In the genomic region with DNA sequence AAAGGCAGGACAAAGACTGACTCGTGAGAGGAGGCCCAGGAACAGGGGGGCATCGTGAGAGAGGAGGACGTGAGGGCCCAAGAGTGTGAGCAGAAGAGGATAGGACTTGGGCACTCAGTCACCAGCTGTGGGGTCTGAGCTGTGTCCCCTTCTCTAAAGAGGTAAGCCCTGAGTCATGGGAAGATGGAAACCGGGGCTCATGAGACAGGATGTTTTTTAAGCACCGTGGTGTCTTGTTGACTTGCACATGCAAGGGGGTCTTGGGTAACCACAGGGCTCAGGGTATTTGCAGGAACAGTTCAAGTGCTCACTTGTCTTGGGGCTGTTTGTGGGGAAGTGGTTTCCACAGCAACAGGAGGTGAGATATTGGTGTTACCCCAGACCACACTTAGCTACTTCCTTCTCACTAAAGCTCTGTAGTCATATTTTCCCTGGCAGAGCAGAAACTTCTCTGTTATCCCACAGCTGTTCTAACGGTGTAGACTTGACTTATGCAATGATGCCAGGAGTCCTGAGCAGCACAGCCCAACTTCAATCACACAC, we compare ENCODE assay signal across 11 cellular contexts. TPM values are rescaled to one million over a fixed set of nuclear protein-coding genes. Genes with fewer than 3 reads are reported as not detected.
DNase-seq lines count a peak whose midpoint lies in the region; ATAC-seq and TF ChIP-seq lines count a peak whose summit lies in the region.
"Not testable (repeated sequence)": the region's sequence is repeated elsewhere in the genome, so short reads cannot be mapped to it uniquely, and the experiment has no call there.
"Had no signal": no experiment of that assay in that cellular context is flagged by ENCODE, and none has a peak within 500 bp of the region (broad histone marks: within the 10 kb centered on the region; RNA-seq: fewer than 3 reads in every experiment).

No MANE protein-coding gene starts in this region.

- H3K4me1 Mint-ChIP-seq in activated CD8-positive, alpha-beta T cell treated with anti-CD3 and anti-CD28 coated beads, Interleukin-2, amount 10 ng/mL, durations not matched to agents 7 days and 5 days (ENCODE audit: low read depth) = peaks cover 47% of the 10 kb centered on the region
- H3K4me1 Mint-ChIP-seq in central memory CD8-positive, alpha-beta T cell = peaks cover 60% of the 10 kb centered on the region
- peaks cover 83 to 88% of the 10 kb centered on the region in 2 donors for H3K4me1 Mint-ChIP-seq in natural killer cell

- peak overlapping the region; percentile 13 to 71 (median 57) for H3K27ac ChIP-seq in stomach

- DNase-seq in GM13976 (ENCODE audit: low spot score) (peak; percentile 55), natural killer cell (peak; percentile 62)
- peak; percentile 87 for DNase-seq in NK-92 treated with Interleukin-12 subunit alpha and Interleukin-12 subunit beta, amount 100 ng/mL, for 24 hours (lab: John Stamatoyannopoulos, UW)
- peak; percentile 82 for DNase-seq in activated CD8-positive, alpha-beta T cell treated with anti-CD3 and anti-CD28 coated beads, Interleukin-2, amount 10 ng/mL, durations not matched to agents 7 days and 5 days
- DNase-seq in central memory CD8-positive, alpha-beta T cell (ENCODE audit: low spot score in 2 of 2) = peak; percentile 37 to 81
- not testable (repeated sequence) for DNase-seq in stomach

- intact Hi-C loops in natural killer cell (cut with micrococcal nuclease) = loop anchor here (1.0 to 10.0 kb wide), 5 partner anchors 8 to 838 kb away; partner anchors contain the start of genes CCL3, CCL4 and SLFN5
- intact Hi-C loops in stomach (cut with DNase I; ENCODE audit: low total_unique reads) = not testable (repeated sequence)

- ATAC-seq in GM21423 (IDR thresholded peaks at IDR 0.05; ENCODE audit: unreplicated experiment) = peak; percentile 67
- peak; percentile 77 for ATAC-seq in HG03175 (IDR thresholded peaks at IDR 0.05; ENCODE audit: unreplicated experiment)
- ATAC-seq in activated CD8-positive, alpha-beta T cell treated with anti-CD3 and anti-CD28 coated beads, Interleukin-2, amount 10 ng/mL, durations not matched to agents 7 days and 5 days = peak; percentile 85
- ATAC-seq in central memory CD8-positive, alpha-beta T cell (replicated peaks; ENCODE audit: extremely low read depth, poor library complexity, severe bottlenecking) = peak; percentile 93
- peak; percentile 69 to 89 (median 85) for ATAC-seq in natural killer cell

- H3K9me3 ChIP-seq in stomach = not testable (repeated sequence)

- H3K4me3 Mint-ChIP-seq in activated CD8-positive, alpha-beta T cell treated with anti-CD3 and anti-CD28 coated beads, Interleukin-2, amount 10 ng/mL, durations not matched to agents 7 days and 5 days = peak overlapping the region; percentile 52
- H3K4me3 Mint-ChIP-seq in central memory CD8-positive, alpha-beta T cell = peak overlapping the region; percentile 77
- peak overlapping the region; percentile 86 for H3K4me3 Mint-ChIP-seq in natural killer cell

- H3K27me3 ChIP-seq in stomach = not testable (repeated sequence)

- TF ChIP-seq EP300 in stomach (IDR thresholded peaks at IDR 0.05) = not testable (repeated sequence)

- TF ChIP-seq CTCF in GM13976 (IDR thresholded peaks at IDR 0.05; ENCODE audit: borderline replicate concordance, control extremely low read depth, extremely low read depth, insufficient read depth, missing control alignments); natural killer cell (IDR thresholded peaks at IDR 0.05); stomach (IDR thresholded peaks at IDR 0.05): not testable (repeated sequence)

- H3K36me3 ChIP-seq in stomach = not testable (repeated sequence)

- not testable (repeated sequence) for H3K4me3 ChIP-seq in stomach

- not testable (repeated sequence) for TF ChIP-seq POLR2A in stomach (IDR thresholded peaks at IDR 0.05)

- not testable (repeated sequence) for H3K4me1 ChIP-seq in stomach

- H3K27ac Mint-ChIP-seq in activated CD8-positive, alpha-beta T cell treated with anti-CD3 and anti-CD28 coated beads, Interleukin-2, amount 10 ng/mL, durations not matched to agents 7 days and 5 days = peak overlapping the region; percentile 86
- H3K27ac Mint-ChIP-seq in central memory CD8-positive, alpha-beta T cell (ENCODE audit: low read depth) = peak overlapping the region; percentile 100
- H3K27ac Mint-ChIP-seq in natural killer cell = peak overlapping the region; percentile 100

- WGBS in stomach, 5 donors = 42 to 57% (median 56%) methylated on average over 6 of the region's 6 CpGs

- peaks cover 12% of the 10 kb centered on the region for H3K27me3 Mint-ChIP-seq in activated CD8-positive, alpha-beta T cell treated with anti-CD3 and anti-CD28 coated beads, Interleukin-2, amount 10 ng/mL, durations not matched to agents 7 days and 5 days (ENCODE audit: low read depth)
- H3K27me3 Mint-ChIP-seq in central memory CD8-positive, alpha-beta T cell; natural killer cell (ENCODE audit: low read depth in 2 of 2): not testable (repeated sequence)

- POLR2A ChIA-PET in activated CD8-positive, alpha-beta T cell treated with anti-CD3 and anti-CD28 coated beads, Interleukin-2, amount 10 ng/mL, durations not matched to agents 7 days and 5 days (lab: Charles Lee) = interaction anchor here (0.6 to 0.7 kb wide), 2 partner anchors 9 to 203 kb away, joined by 3 read pairs; partner anchors contain the start of gene CCL5

- CTCF ChIA-PET in activated CD8-positive, alpha-beta T cell treated with anti-CD3 and anti-CD28 coated beads, Interleukin-2, amount 10 ng/mL, durations not matched to agents 7 days and 5 days (lab: Charles Lee) = interaction anchor here (1.0 to 3.1 kb wide), 2 partner anchors 10 to 401 kb away, joined by 3 to 45 read pairs; no protein-coding TSS in a partner anchor

- H3K36me3 Mint-ChIP-seq in activated CD8-positive, alpha-beta T cell treated with anti-CD3 and anti-CD28 coated beads, Interleukin-2, amount 10 ng/mL, durations not matched to agents 7 days and 5 days (ENCODE audit: low read depth); natural killer cell: not testable (repeated sequence)
- peaks cover 22% of the 10 kb centered on the region for H3K36me3 Mint-ChIP-seq in central memory CD8-positive, alpha-beta T cell (ENCODE audit: insufficient read depth)

- in situ Hi-C loops in GM13976 (cut with MboI; ENCODE audit: low sequenced_read_pairs, unreplicated experiment) = not testable (repeated sequence)

- H3K9me3 Mint-ChIP-seq in activated CD8-positive, alpha-beta T cell treated with anti-CD3 and anti-CD28 coated beads, Interleukin-2, amount 10 ng/mL, durations not matched to agents 7 days and 5 days (ENCODE audit: insufficient read depth); central memory CD8-positive, alpha-beta T cell; natural killer cell: not testable (repeated sequence)

RNA-seq across cellular contexts. Expression of gene CCL3, which starts 7.4 kb away (rescaled TPM):
- total RNA-seq in activated CD8-positive, alpha-beta T cell treated with anti-CD3 and anti-CD28 coated beads, Interleukin-2, amount 10 ng/mL, durations not matched to agents 7 days and 5 days = 1 to 10 TPM; 4.2 to 5.1 TPM
- total RNA-seq in natural killer cell (100 to 1,000 TPM; 381 to 547 (median 450) TPM), stomach (1 to 10 TPM in 2 of 5 donors, not detected in 3; 2.9 to 7.2 TPM)
- polyA plus RNA-seq in stomach = 10 to 100 TPM in 1 of 3 donors, 1 to 10 TPM in 2; 2.0 to 19.1 (median 2.9) TPM
- total RNA-seq: Caco-2, foreskin keratinocyte, left ventricle myocardium inferior had no signal
- polyA plus RNA-seq: foreskin keratinocyte had no signal

RNA-seq across cellular contexts. Expression of gene CCL18, which starts 18.5 kb away (rescaled TPM):
- not detected for total RNA-seq in activated CD8-positive, alpha-beta T cell treated with anti-CD3 and anti-CD28 coated beads, Interleukin-2, amount 10 ng/mL, durations not matched to agents 7 days and 5 days
- total RNA-seq in natural killer cell (under 1 TPM in 2 of 3 donors, not detected in 1; 0.54 to 0.55 TPM), stomach (1 to 10 TPM in 1 of 5 donors, not detected in 4; 4.0 TPM)
- polyA plus RNA-seq in stomach = 10 to 100 TPM in 1 of 3 donors, under 1 TPM in 2; 0.87 to 12.2 (median 0.92) TPM
- total RNA-seq: Caco-2, foreskin keratinocyte had no signal
- polyA plus RNA-seq: foreskin keratinocyte had no signal

RNA-seq across cellular contexts. Expression of gene CCL4, which starts 21.1 kb away (rescaled TPM):
- 1 to 10 TPM; 6.5 to 6.7 TPM for total RNA-seq in activated CD8-positive, alpha-beta T cell treated with anti-CD3 and anti-CD28 coated beads, Interleukin-2, amount 10 ng/mL, durations not matched to agents 7 days and 5 days
- 100 to 1,000 TPM; 360 to 532 (median 476) TPM for total RNA-seq in natural killer cell
- 10 to 100 TPM in 1 of 5 donors, 1 to 10 TPM in 2, not detected in 2; 1.8 to 10.7 (median 9.3) TPM for total RNA-seq in stomach
- 1 to 10 TPM; 1.6 to 8.1 (median 8.1) TPM for polyA plus RNA-seq in stomach
- total RNA-seq: Caco-2, foreskin keratinocyte had no signal
- polyA plus RNA-seq: foreskin keratinocyte had no signal

Comparison
In these comparisons a context has a peak if more than half of its experiments do, and no peak if none do; other contexts are left out.
1. RNA of gene CCL3, which starts 7.4 kb away (total RNA-seq): 381 to 547 TPM in natural killer cell; 4.2 to 5.1 TPM in activated CD8-positive, alpha-beta T cell treated with anti-CD3 and anti-CD28 coated beads, Interleukin-2, amount 10 ng/mL, durations not matched to agents 7 days and 5 days and 2.9 to 7.2 TPM in stomach; every median in the first group is over 10 times any median in the second.
2. RNA of gene CCL4, which starts 21.1 kb away (total RNA-seq): 360 to 532 TPM in natural killer cell; 6.5 to 6.7 TPM in activated CD8-positive, alpha-beta T cell treated with anti-CD3 and anti-CD28 coated beads, Interleukin-2, amount 10 ng/mL, durations not matched to agents 7 days and 5 days and 1.8 to 10.7 TPM in stomach; every median in the first group is over 10 times any median in the second.
3. Peak in every context shown above with its lines, with median percentiles within 50 percentile points of each other: ATAC-seq, H3K27ac Mint-ChIP-seq and H3K4me3 Mint-ChIP-seq.